8 cellular contexts compared by ENCODE assay signal in genomic region chr14:73887704-73888459, GRCh38. TPM values are rescaled to one million over a fixed set of nuclear protein-coding genes. Genes with fewer than 3 reads are reported as not detected.
DNase-seq lines count a peak whose midpoint lies in the region; ATAC-seq and TF ChIP-seq lines count a peak whose summit lies in the region.

No MANE protein-coding gene starts in this region.

- peak overlapping the region; percentile 89 to 99 (median 98) for H3K4me3 Mint-ChIP-seq in CD4-positive, alpha-beta memory T cell
- H3K4me3 Mint-ChIP-seq in neural crest cell = peak overlapping the region; percentile 96

- no peaks in the 10 kb centered on the region for H3K27me3 ChIP-seq in CD4-positive, alpha-beta memory T cell (ENCODE audit: insufficient read depth, low read length)
- H3K27me3 ChIP-seq in MM.1S (replicated peaks; ENCODE audit: insufficient read depth, low read length) = no peaks in the 10 kb centered on the region

- no peaks in the 10 kb centered on the region for H4K20me1 ChIP-seq in MM.1S (ENCODE audit: insufficient read depth, low read length)

- H3K27ac ChIP-seq in CD4-positive, alpha-beta memory T cell (ENCODE audit: low read depth, low read length) = peak overlapping the region; percentile 96
- H3K27ac ChIP-seq in MM.1S (ENCODE audit: low read length) = peak overlapping the region; percentile 67; the same call in 1 of the 2 replicates

- peaks cover 7 to 28% of the 10 kb centered on the region in 2 donors for H3K36me3 Mint-ChIP-seq in CD4-positive, alpha-beta memory T cell
- H3K36me3 Mint-ChIP-seq in neural crest cell (ENCODE audit: low read depth) = peaks cover 4% of the 10 kb centered on the region

- H3K27ac Mint-ChIP-seq in CD4-positive, alpha-beta memory T cell = peak overlapping the region; percentile 85 to 100 (median 99)
- no peak overlapping the region for H3K27ac Mint-ChIP-seq in neural crest cell (ENCODE audit: unreplicated experiment)

- H3K4me2 ChIP-seq in MM.1S (ENCODE audit: low read depth, low read length) = peak overlapping the region; percentile 46

- no peaks in the 10 kb centered on the region for H3K9me3 Mint-ChIP-seq in CD4-positive, alpha-beta memory T cell
- no peaks in the 10 kb centered on the region for H3K9me3 Mint-ChIP-seq in neural crest cell

- peaks cover 3% of the 10 kb centered on the region; the same call in 1 of the 2 replicates for H3F3A ChIP-seq in MM.1S (ENCODE audit: insufficient read depth, low read length)

- H3K4me1 ChIP-seq in CD4-positive, alpha-beta memory T cell (ENCODE audit: insufficient read depth, low read length) = peaks cover 43% of the 10 kb centered on the region
- 0 out of 2 replicates have a peak, but pooled peaks cover 4% of the 10 kb centered on the region for H3K4me1 ChIP-seq in MM.1S (ENCODE audit: low read length)

- peaks cover 35 to 58% (median 47%) of the 10 kb centered on the region in 4 donors for H3K4me1 Mint-ChIP-seq in CD4-positive, alpha-beta memory T cell
- H3K4me1 Mint-ChIP-seq in neural crest cell = peaks cover 42% of the 10 kb centered on the region

- H3K9me2 ChIP-seq in MM.1S (replicated peaks; ENCODE audit: insufficient read depth, low read length) = no peaks in the 10 kb centered on the region

- intact Hi-C loops in CD4-positive, alpha-beta memory T cell (cut with micrococcal nuclease) = loop anchor here (2.0 kb wide), 2 partner anchors 63 to 131 kb away; partner anchors contain the start of genes BBOF1, COQ6, ENTPD5 and FAM161B

- TF ChIP-seq CTCF in MM.1S (IDR thresholded peaks at IDR 0.05; ENCODE audit: low read length) = no peak
- TF ChIP-seq CTCF in neural crest cell (conservative IDR thresholded peaks at IDR 0.05) = no peak

- no peaks in the 10 kb centered on the region for H3K9me3 ChIP-seq in CD4-positive, alpha-beta memory T cell (ENCODE audit: control insufficient read depth in 1 of 2, low read length in 2 of 2)
- no peaks in the 10 kb centered on the region for H3K9me3 ChIP-seq in MM.1S (replicated peaks; ENCODE audit: insufficient read depth, low read length)

- no peaks in the 10 kb centered on the region for H3K36me3 ChIP-seq in CD4-positive, alpha-beta memory T cell (ENCODE audit: insufficient read depth, low read length)
- no peaks in the 10 kb centered on the region for H3K36me3 ChIP-seq in MM.1S (replicated peaks; ENCODE audit: insufficient read depth, low read length)

- DNase-seq in CD4-positive, alpha-beta memory T cell = peak in 4 of 5 donors; percentile 10 to 26 (median 16)
- DNase-seq in MM.1S (no peak), dermis blood vessel endothelial cell (peak; percentile 14), neural crest cell (ENCODE audit: low read depth, low spot score) (no peak), NCI-H2029 (lab: John Stamatoyannopoulos, UW) (no peak)
- no peak for DNase-seq in activated CD8-positive, alpha-beta memory T cell treated with anti-CD3 and anti-CD28 coated beads for 24 hours

- no peaks in the 10 kb centered on the region for H3K27me3 Mint-ChIP-seq in CD4-positive, alpha-beta memory T cell
- no peaks in the 10 kb centered on the region for H3K27me3 Mint-ChIP-seq in neural crest cell (ENCODE audit: low read depth)

- H2AFZ ChIP-seq in MM.1S (ENCODE audit: low read length) = no peak overlapping the region

- H3K4me3 ChIP-seq in CD4-positive, alpha-beta memory T cell (ENCODE audit: low read length in 2 of 2) = peak overlapping the region; percentile 89
- H3K4me3 ChIP-seq in MM.1S (ENCODE audit: low read length) = peak overlapping the region; percentile 87

- H3K79me2 ChIP-seq in MM.1S (ENCODE audit: low read length) = peaks cover 59% of the 10 kb centered on the region

- ATAC-seq in GM19035 (IDR thresholded peaks at IDR 0.05; ENCODE audit: unreplicated experiment) (no peak), GM21360 (IDR thresholded peaks at IDR 0.05; ENCODE audit: unreplicated experiment) (no peak)

- CTCF ChIA-PET in CD4-positive, alpha-beta memory T cell (lab: Charles Lee; ENCODE audit: partially characterized antibody) = interaction anchor here (2.1 kb wide), 1 partner anchor 36 kb away, joined by 8 read pairs; the partner anchor contains the start of gene PTGR2

- POLR2A ChIA-PET in CD4-positive, alpha-beta memory T cell (lab: Charles Lee; ENCODE audit: partially characterized antibody) = interaction anchor here (0.8 to 3.6 kb wide), 9 partner anchors 9 to 429 kb away, joined by 3 to 30 read pairs (median 4); partner anchors contain the start of genes ACOT2, BBOF1, ENTPD5 and PTGR2

- peak overlapping the region; percentile 88; the same call in 1 of the 2 replicates for H3K9ac ChIP-seq in MM.1S (ENCODE audit: low read length)

RNA-seq across cellular contexts. Expression of gene ZNF410, which starts 1.2 kb away (rescaled TPM):
- 10 to 100 TPM; 46.2 to 47.3 TPM for total RNA-seq in CD4-positive, alpha-beta memory T cell
- 10 to 100 TPM; 59.1 to 70.9 TPM for polyA plus RNA-seq in CD4-positive, alpha-beta memory T cell
- total RNA-seq in dermis blood vessel endothelial cell = 60.1 and 71.6 TPM in 2 replicates
- 50.5 and 53.0 TPM in 2 replicates for total RNA-seq in neural crest cell

RNA-seq across cellular contexts. Expression of gene PTGR2, which starts 36.3 kb away (rescaled TPM):
- total RNA-seq in CD4-positive, alpha-beta memory T cell = 1 to 10 TPM; 4.5 to 5.0 TPM
- 1 to 10 TPM; 2.3 to 2.9 TPM for polyA plus RNA-seq in CD4-positive, alpha-beta memory T cell
- total RNA-seq in dermis blood vessel endothelial cell (2.0 and 2.2 TPM in 2 replicates), neural crest cell (6.0 and 6.2 TPM in 2 replicates)

Comparison
In these comparisons a context has a peak if more than half of its experiments do, and no peak if none do; other contexts are left out.
1. DNase-seq: peak in CD4-positive, alpha-beta memory T cell (4 of 5) and dermis blood vessel endothelial cell (single experiment); none in MM.1S (single experiment), neural crest cell (single experiment), NCI-H2029 (single experiment) and activated CD8-positive, alpha-beta memory T cell treated with anti-CD3 and anti-CD28 coated beads for 24 hours (single experiment).